8 cellular contexts compared by ENCODE assay signal in the genomic region with DNA sequence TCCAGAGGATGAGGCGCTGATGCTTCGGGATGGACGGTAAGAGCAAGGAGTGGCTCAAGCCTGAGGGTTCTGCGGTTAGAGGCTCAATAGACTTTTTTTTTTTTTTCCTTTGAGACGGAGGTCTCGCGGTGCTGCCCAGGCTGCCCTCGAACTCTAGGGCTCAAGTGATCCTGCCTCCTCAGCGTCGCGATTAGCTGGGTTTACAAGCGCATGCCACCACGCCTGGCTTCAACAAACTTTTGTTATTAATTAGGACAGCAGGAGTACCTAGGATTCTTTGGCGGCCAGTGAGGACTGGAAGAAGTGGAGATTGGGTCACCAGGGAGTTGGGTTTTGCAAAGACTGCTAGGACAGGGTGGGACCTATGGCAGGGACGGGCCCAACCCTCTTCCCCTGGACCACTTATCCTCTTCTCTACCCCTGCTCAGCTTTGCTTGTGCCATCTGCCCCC. TPM values are rescaled to one million over a fixed set of nuclear protein-coding genes. Genes with fewer than 3 reads are reported as not detected.
DNase-seq lines count a peak whose midpoint lies in the region; ATAC-seq and TF ChIP-seq lines count a peak whose summit lies in the region.

No MANE protein-coding gene starts in this region.

- H3K14ac ChIP-seq in neuronal stem cell (ENCODE audit: low read length), result no peak overlapping the region

- no peaks in the 10 kb centered on the region for H3K9me3 ChIP-seq in SU-DHL-6 (ENCODE audit: insufficient read depth, low read length)
- H3K9me3 ChIP-seq in esophagus muscularis mucosa, result no peaks in the 10 kb centered on the region
- no peaks in the 10 kb centered on the region for H3K9me3 ChIP-seq in neuronal stem cell (replicated peaks in 1 of 2; ENCODE audit: control insufficient read depth in 2 of 2, insufficient read depth in 1 of 2, low read depth in 1 of 2, low read length in 2 of 2)

- TF ChIP-seq CTCF in AG04449 (IDR thresholded peaks at IDR 0.05; ENCODE audit: insufficient read depth, low read length, missing control alignments), result no peak
- TF ChIP-seq CTCF in SU-DHL-6 (IDR thresholded peaks at IDR 0.05; ENCODE audit: insufficient read depth, low read length, poor library complexity, severe bottlenecking), result no peak
- TF ChIP-seq CTCF in esophagus muscularis mucosa (IDR thresholded peaks at IDR 0.05), result no peak

- H2AK5ac ChIP-seq in neuronal stem cell (ENCODE audit: low read depth, low read length), result no peak overlapping the region

- H2BK120ac ChIP-seq in neuronal stem cell (ENCODE audit: low read depth, low read length), result no peak overlapping the region

- H3K27ac ChIP-seq in SU-DHL-6 (ENCODE audit: low read depth, low read length), result peak overlapping the region; percentile 45
- peak overlapping the region; percentile 85 to 93 (median 88) for H3K27ac ChIP-seq in esophagus muscularis mucosa (replicated peaks in 1 of 4)
- no peak overlapping the region for H3K27ac ChIP-seq in neuronal stem cell (replicated peaks; ENCODE audit: low read length)

- H3K4me1 ChIP-seq in esophagus muscularis mucosa (peaks cover 19 to 41% (median 39%) of the 10 kb centered on the region in 4 donors), neuronal stem cell (ENCODE audit: control insufficient read depth in 2 of 2, insufficient read depth in 1 of 2, low read depth in 1 of 2, low read length in 2 of 2) (peaks cover 7 to 9% of the 10 kb centered on the region in 2 donors)

- peak overlapping the region; percentile 74 for H3K4me2 ChIP-seq in SU-DHL-6 (ENCODE audit: low read depth, low read length, poor library complexity, severe bottlenecking)
- peak overlapping the region; percentile 70 for H3K4me2 ChIP-seq in neuronal stem cell (ENCODE audit: insufficient read depth, low read length, poor library complexity, severe bottlenecking)

- H3K4ac ChIP-seq in neuronal stem cell (ENCODE audit: low read length), result no peak overlapping the region

- no peak for TF ChIP-seq EP300 in esophagus muscularis mucosa (IDR thresholded peaks at IDR 0.05)

- H3K4me3 ChIP-seq in AG04449 (ENCODE audit: low read depth, low read length) (peak overlapping the region; percentile 99), SU-DHL-6 (ENCODE audit: insufficient read depth, low read length, poor library complexity, severe bottlenecking) (peak overlapping the region; percentile 93), esophagus muscularis mucosa (peak overlapping the region; percentile 65 to 88 (median 70)), neuronal stem cell (ENCODE audit: low read length in 2 of 2) (peak overlapping the region; percentile 84 to 88)

- TF ChIP-seq POLR2A in esophagus muscularis mucosa (IDR thresholded peaks at IDR 0.05; ENCODE audit: low read depth), result no peak

- H3K36me3 ChIP-seq in SU-DHL-6 (ENCODE audit: low read length) (no peaks in the 10 kb centered on the region), esophagus muscularis mucosa (peaks cover 16 to 50% (median 35%) of the 10 kb centered on the region in 4 donors), neuronal stem cell (replicated peaks in 1 of 2; ENCODE audit: control insufficient read depth in 2 of 2, insufficient read depth in 2 of 2, low read length in 2 of 2) (peaks cover 23 to 51% of the 10 kb centered on the region in 2 donors)

- POLR2A ChIA-PET in AG04449 (lab: Yijun Ruan, JAX), result interaction anchor here (1.2 kb wide), 1 partner anchor 115 kb away, joined by 3 read pairs; no protein-coding TSS in a partner anchor

- H3K9me2 ChIP-seq in SU-DHL-6 (replicated peaks; ENCODE audit: insufficient read depth, low read length), result no peaks in the 10 kb centered on the region

- DNase-seq in AG04449 (ENCODE audit: low read depth, low spot score) (no peak), esophagus muscularis mucosa (ENCODE audit: extremely low spot score) (no peak), neuronal stem cell (ENCODE audit: low spot score) (no peak), putamen (ENCODE audit: low spot score) (no peak), nucleus accumbens (lab: John Stamatoyannopoulos, UW) (no peak)

- H3F3A ChIP-seq in SU-DHL-6 (ENCODE audit: insufficient read depth), result 0 out of 2 replicates have a peak, but pooled peaks cover 5% of the 10 kb centered on the region

- H3K18ac ChIP-seq in neuronal stem cell (ENCODE audit: low read length), result peak overlapping the region; percentile 27

- 4% methylated on average over 15 of the region's 15 CpGs for WGBS in esophagus muscularis mucosa
- no CpG with 5 or more reads among the region's 15 CpGs for WGBS in neuronal stem cell (ENCODE audit: extremely low coverage in 2 of 2, insufficient read length in 2 of 2, insufficient replicate concordance in 1 of 2), 2 donors

- H2BK5ac ChIP-seq in neuronal stem cell (ENCODE audit: low read length), result no peak overlapping the region

- H4K20me1 ChIP-seq in SU-DHL-6 (ENCODE audit: low read depth, low read length), result no peaks in the 10 kb centered on the region

- peaks cover 4% of the 10 kb centered on the region for H3K79me1 ChIP-seq in neuronal stem cell (ENCODE audit: low read depth, low read length)

- H4K8ac ChIP-seq in neuronal stem cell (ENCODE audit: low read depth, low read length), result no peak overlapping the region

- peaks cover 22% of the 10 kb centered on the region for H3K79me2 ChIP-seq in SU-DHL-6 (ENCODE audit: insufficient read depth, low read length)

- H3K9ac ChIP-seq in SU-DHL-6 (ENCODE audit: low read length), result peak overlapping the region; percentile 77
- peak overlapping the region; percentile 31 for H3K9ac ChIP-seq in neuronal stem cell (ENCODE audit: low read depth, low read length, poor library complexity)

- CTCF ChIA-PET in AG04449 (lab: Yijun Ruan, JAX), result interaction anchor here (0.9 to 19.8 kb wide), 6 partner anchors 10 to 142 kb away, joined by 3 to 412 read pairs (median 16); a partner anchor contains a TSS

- no peaks in the 10 kb centered on the region for H3K27me3 ChIP-seq in SU-DHL-6 (ENCODE audit: low read length)
- H3K27me3 ChIP-seq in esophagus muscularis mucosa, result no peaks in the 10 kb centered on the region
- no peaks in the 10 kb centered on the region for H3K27me3 ChIP-seq in neuronal stem cell (ENCODE audit: control insufficient read depth in 3 of 3, insufficient read depth in 3 of 3, low read depth in 1 of 3, low read length in 3 of 3)

- H2AFZ ChIP-seq in SU-DHL-6 (ENCODE audit: low read depth, low read length, severe bottlenecking), result peak overlapping the region; percentile 15
- peak overlapping the region; percentile 89 for H2AFZ ChIP-seq in neuronal stem cell (ENCODE audit: low read length)

- ATAC-seq in GM21528 (IDR thresholded peaks at IDR 0.05; ENCODE audit: low FRiP score, unreplicated experiment), result peak; percentile 11
- ATAC-seq in HG02798 (IDR thresholded peaks at IDR 0.05; ENCODE audit: poor library complexity, unreplicated experiment), result no peak

- no peak overlapping the region for H2BK15ac ChIP-seq in neuronal stem cell (ENCODE audit: low read length)

- intact Hi-C loops in esophagus muscularis mucosa (cut with DNase I), result no loop called here

- H2BK12ac ChIP-seq in neuronal stem cell (ENCODE audit: low read length), result no peak overlapping the region

- peak overlapping the region; percentile 62 for H3K23ac ChIP-seq in neuronal stem cell (ENCODE audit: low read depth, low read length, poor library complexity)

- H4K91ac ChIP-seq in neuronal stem cell (ENCODE audit: low read depth, low read length, poor library complexity), result no peak overlapping the region

RNA-seq across cellular contexts. Expression of a gene that starts 0.6 kb away (rescaled TPM):
- 10 to 100 TPM; 11.2 to 39.3 (median 21.4) TPM for total RNA-seq in esophagus muscularis mucosa
- polyA plus RNA-seq in neuronal stem cell (2013, experiment 1 of 2), result 38.6 TPM
- polyA plus RNA-seq in neuronal stem cell (2013, experiment 2 of 2), result 37.5 TPM

RNA-seq across cellular contexts. Expression of a gene that starts 0.8 kb away (rescaled TPM):
- 10 to 100 TPM; 10.9 to 23.5 (median 12.6) TPM for total RNA-seq in esophagus muscularis mucosa
- 7.6 TPM for polyA plus RNA-seq in neuronal stem cell (2013, experiment 1 of 2)
- polyA plus RNA-seq in neuronal stem cell (2013, experiment 2 of 2), result 6.8 TPM

RNA-seq across cellular contexts. Expression of a gene that starts 9.2 kb away (rescaled TPM):
- 1 to 10 TPM in 2 of 4 donors, not detected in 2; 1.5 to 1.6 TPM for total RNA-seq in esophagus muscularis mucosa
- 0.24 TPM for polyA plus RNA-seq in neuronal stem cell (2013, experiment 1 of 2)
- polyA plus RNA-seq in neuronal stem cell (2013, experiment 2 of 2), result 0.33 TPM

RNA-seq across cellular contexts. Expression of a gene that starts 10.1 kb away (rescaled TPM):
- 1 to 10 TPM; 2.8 to 8.3 (median 5.0) TPM for total RNA-seq in esophagus muscularis mucosa
- not detected for polyA plus RNA-seq in neuronal stem cell (2013, experiment 1 of 2)
- not detected for polyA plus RNA-seq in neuronal stem cell (2013, experiment 2 of 2)

RNA-seq across cellular contexts. Expression of a gene that starts 20.1 kb away (rescaled TPM):
- 10 to 100 TPM in 1 of 4 donors, 1 to 10 TPM in 3; 5.3 to 12.2 (median 7.3) TPM for total RNA-seq in esophagus muscularis mucosa
- polyA plus RNA-seq in neuronal stem cell (2013, experiment 1 of 2), result 15.6 TPM
- 17.4 TPM for polyA plus RNA-seq in neuronal stem cell (2013, experiment 2 of 2)
